In the genomic region with DNA sequence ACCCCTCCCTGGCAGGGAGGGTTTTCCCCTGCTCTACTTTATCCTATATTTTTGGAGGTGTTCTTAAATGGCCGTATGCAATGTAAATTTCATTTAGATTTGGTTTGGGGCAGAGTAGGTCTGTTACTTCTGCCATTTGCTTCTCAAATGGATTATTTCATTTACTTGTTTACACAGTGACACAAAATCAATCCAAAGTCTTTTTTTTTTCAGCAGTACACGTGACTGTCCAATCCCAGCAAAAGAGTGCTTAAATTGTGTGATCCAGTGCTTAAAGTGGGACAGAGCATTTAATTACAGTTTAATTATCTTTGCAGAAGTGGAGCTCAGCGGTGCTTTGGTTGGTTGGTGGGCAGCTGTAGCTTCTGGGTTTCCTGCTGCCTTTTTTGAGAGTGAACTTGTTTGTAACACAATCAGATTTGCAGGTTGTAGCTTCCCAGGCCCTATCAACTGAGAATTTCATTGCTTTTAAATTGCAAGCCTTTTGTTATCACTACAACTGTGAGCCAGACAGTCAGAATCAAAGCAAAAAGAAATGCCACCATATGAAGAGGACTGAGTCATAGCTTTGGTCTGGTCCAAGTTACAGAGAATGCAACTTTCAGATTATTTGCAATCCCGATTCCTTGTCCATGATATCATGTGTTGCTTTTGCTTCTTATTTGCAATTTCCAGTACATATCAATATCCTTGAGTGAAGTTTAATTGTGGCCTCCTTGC, we compare ENCODE assay signal across 24 cellular contexts.
DNase-seq lines count a peak whose midpoint lies in the region; ATAC-seq and TF ChIP-seq lines count a peak whose summit lies in the region.
"Had no signal": no experiment of that assay in that cellular context is flagged by ENCODE, and none has a peak within 500 bp of the region (broad histone marks: within the 10 kb centered on the region; RNA-seq: fewer than 3 reads in every experiment).

No MANE protein-coding gene starts in this region.

- H3K79me1 ChIP-seq in mesendoderm (ENCODE audit: low read length) = no peaks in the 10 kb centered on the region

- no peaks in the 10 kb centered on the region for H3K4me1 ChIP-seq in mesendoderm (ENCODE audit: control insufficient read depth, low read depth, low read length)
- H3K4me1 ChIP-seq in stomach = no peaks in the 10 kb centered on the region
- H3K4me1 ChIP-seq in GM23338 (ENCODE audit: insufficient read depth) = no peaks in the 10 kb centered on the region

- H2BK120ac ChIP-seq in mesendoderm (ENCODE audit: low read depth, low read length) = peak overlapping the region; percentile 45

- H3K4ac ChIP-seq in mesendoderm (ENCODE audit: low read depth, low read length) = no peak overlapping the region

- H3K4me3 Mint-ChIP-seq in GM23338 = no peak overlapping the region
- H3K4me3 Mint-ChIP-seq: H9 had no signal

- H3K9ac ChIP-seq in mesendoderm (ENCODE audit: low read length) = no peak overlapping the region

- H3K9me3 Mint-ChIP-seq in GM23338 = peaks cover 99% of the 10 kb centered on the region

- H3K9me2 ChIP-seq in GM23338 (ENCODE audit: insufficient read depth) = no peaks in the 10 kb centered on the region

- no peak overlapping the region for H2AK5ac ChIP-seq in mesendoderm (ENCODE audit: low read length)

- H4K5ac ChIP-seq in mesendoderm (ENCODE audit: low read length) = no peak overlapping the region

- H3F3A ChIP-seq in GM23338 (replicated peaks; ENCODE audit: low read depth) = no peaks in the 10 kb centered on the region

- H2AFZ ChIP-seq in GM23338 = no peak overlapping the region

- H3K56ac ChIP-seq in mesendoderm (ENCODE audit: low read length) = no peak overlapping the region

- H3K27me3 ChIP-seq in mesendoderm (ENCODE audit: insufficient read depth, low read length, poor library complexity) (no peaks in the 10 kb centered on the region), stomach (no peaks in the 10 kb centered on the region), GM23338 (ENCODE audit: insufficient read depth) (no peaks in the 10 kb centered on the region)
- H3K27me3 ChIP-seq: MG63 had no signal

- H3K27ac ChIP-seq in mesendoderm (ENCODE audit: low read depth, low read length) (no peak overlapping the region), stomach (no peak overlapping the region), GM23338 (ENCODE audit: low read depth) (no peak overlapping the region)
- H3K27ac ChIP-seq: RWPE1 had no signal

- intact Hi-C loops in stomach (cut with DNase I; ENCODE audit: low total_unique reads) = no loop called here

- H3K27ac Mint-ChIP-seq in GM23338 = no peak overlapping the region
- H3K27ac Mint-ChIP-seq: H9 had no signal

- no peak overlapping the region for H3K23ac ChIP-seq in mesendoderm (ENCODE audit: low read length)

- H3K4me3 ChIP-seq in mesendoderm (ENCODE audit: low read length) (no peak overlapping the region), stomach (no peak overlapping the region), GM23338 (no peak overlapping the region)
- H3K4me3 ChIP-seq: MG63 had no signal

- peaks cover 2% of the 10 kb centered on the region for H3K27me3 Mint-ChIP-seq in GM23338 (ENCODE audit: insufficient read depth, low read depth, poor library complexity)

- H3K79me2 ChIP-seq in mesendoderm (ENCODE audit: control insufficient read depth, insufficient read depth, low read length) (no peaks in the 10 kb centered on the region), GM23338 (replicated peaks; ENCODE audit: insufficient read depth) (no peaks in the 10 kb centered on the region)

- DNase-seq in NCI-H748 (lab: John Stamatoyannopoulos, UW; ENCODE audit: unreplicated experiment) (peak; percentile 23), NCI-H748 treated with DMSO at 0.1 percent for 48 hours (lab: John Stamatoyannopoulos, UW) (no peak), NCI-H82 treated with DMSO at 0.1 percent for 48 hours (lab: John Stamatoyannopoulos, UW; ENCODE audit: unreplicated experiment) (peak; percentile 32), mesendoderm (peak; percentile 2), stomach (no peak), GM23338 (ENCODE audit: low spot score) (no peak)
- DNase-seq: 8988T, ACHN, Calu3, DMS79 treated with DMSO at 0.1 percent for 48 hours, GF-D8, H9, IMR-90, KG1, MG63, NCI-H1105 treated with DMSO at 0.1 percent for 48 hours, NCI-H1694, NCI-H2029 treated with DMSO at 0.1 percent for 48 hours, NCI-H2227 treated with DMSO at 0.1 percent for 48 hours, SHP77, SW 1271 had no signal

- no peak overlapping the region for H2BK15ac ChIP-seq in mesendoderm (replicated peaks; ENCODE audit: low read depth)

- ATAC-seq in GM21390 (IDR thresholded peaks at IDR 0.05; ENCODE audit: unreplicated experiment) = no peak
- ATAC-seq in GM23338 = no peak
- ATAC-seq: Panc1 had no signal

- no CpG with 5 or more reads among the region's 4 CpGs for WGBS in mesendoderm (ENCODE audit: extremely low coverage, insufficient coverage, low lambda C conversion rate)
- WGBS in stomach, 5 donors = 50 to 63% (median 54%) methylated on average over 4 of the region's 4 CpGs

- no peak for TF ChIP-seq CTCF in stomach (IDR thresholded peaks at IDR 0.05)
- TF ChIP-seq CTCF in GM23338 (conservative IDR thresholded peaks at IDR 0.05; ENCODE audit: low read depth in 2 of 2) = no peak

- H3K18ac ChIP-seq in mesendoderm (ENCODE audit: low read length) = no peak overlapping the region

- H2BK5ac ChIP-seq in mesendoderm (ENCODE audit: low read length) = no peak overlapping the region

- no peaks in the 10 kb centered on the region for H3K9me3 ChIP-seq in stomach
- H3K9me3 ChIP-seq: MG63 had no signal

- H3K4me2 ChIP-seq in mesendoderm (ENCODE audit: low read length) = no peak overlapping the region
- no peak overlapping the region for H3K4me2 ChIP-seq in GM23338

- H3K4me1 Mint-ChIP-seq in GM23338 = no peaks in the 10 kb centered on the region

- H3K36me3 Mint-ChIP-seq in GM23338 (ENCODE audit: low read depth) = peaks cover 35% of the 10 kb centered on the region

- no peaks in the 10 kb centered on the region for H4K20me1 ChIP-seq in GM23338 (replicated peaks; ENCODE audit: insufficient read depth)

- no peaks in the 10 kb centered on the region for H3K36me3 ChIP-seq in mesendoderm (ENCODE audit: control insufficient read depth, insufficient read depth, low read length)
- no peaks in the 10 kb centered on the region for H3K36me3 ChIP-seq in stomach
- H3K36me3 ChIP-seq in GM23338 (ENCODE audit: insufficient read depth) = no peaks in the 10 kb centered on the region
- H3K36me3 ChIP-seq: MG63 had no signal

- TF ChIP-seq EP300 in stomach (IDR thresholded peaks at IDR 0.05) = no peak

- no peak overlapping the region for H4K8ac ChIP-seq in mesendoderm (ENCODE audit: low read depth, low read length)

- no peak for TF ChIP-seq POLR2A in stomach (IDR thresholded peaks at IDR 0.05)

TF ChIP-seq in GM23338, 12 proteins besides CTCF, POLR2A, EP300 and RAD21:
- TF ChIP-seq, protein P1, sequence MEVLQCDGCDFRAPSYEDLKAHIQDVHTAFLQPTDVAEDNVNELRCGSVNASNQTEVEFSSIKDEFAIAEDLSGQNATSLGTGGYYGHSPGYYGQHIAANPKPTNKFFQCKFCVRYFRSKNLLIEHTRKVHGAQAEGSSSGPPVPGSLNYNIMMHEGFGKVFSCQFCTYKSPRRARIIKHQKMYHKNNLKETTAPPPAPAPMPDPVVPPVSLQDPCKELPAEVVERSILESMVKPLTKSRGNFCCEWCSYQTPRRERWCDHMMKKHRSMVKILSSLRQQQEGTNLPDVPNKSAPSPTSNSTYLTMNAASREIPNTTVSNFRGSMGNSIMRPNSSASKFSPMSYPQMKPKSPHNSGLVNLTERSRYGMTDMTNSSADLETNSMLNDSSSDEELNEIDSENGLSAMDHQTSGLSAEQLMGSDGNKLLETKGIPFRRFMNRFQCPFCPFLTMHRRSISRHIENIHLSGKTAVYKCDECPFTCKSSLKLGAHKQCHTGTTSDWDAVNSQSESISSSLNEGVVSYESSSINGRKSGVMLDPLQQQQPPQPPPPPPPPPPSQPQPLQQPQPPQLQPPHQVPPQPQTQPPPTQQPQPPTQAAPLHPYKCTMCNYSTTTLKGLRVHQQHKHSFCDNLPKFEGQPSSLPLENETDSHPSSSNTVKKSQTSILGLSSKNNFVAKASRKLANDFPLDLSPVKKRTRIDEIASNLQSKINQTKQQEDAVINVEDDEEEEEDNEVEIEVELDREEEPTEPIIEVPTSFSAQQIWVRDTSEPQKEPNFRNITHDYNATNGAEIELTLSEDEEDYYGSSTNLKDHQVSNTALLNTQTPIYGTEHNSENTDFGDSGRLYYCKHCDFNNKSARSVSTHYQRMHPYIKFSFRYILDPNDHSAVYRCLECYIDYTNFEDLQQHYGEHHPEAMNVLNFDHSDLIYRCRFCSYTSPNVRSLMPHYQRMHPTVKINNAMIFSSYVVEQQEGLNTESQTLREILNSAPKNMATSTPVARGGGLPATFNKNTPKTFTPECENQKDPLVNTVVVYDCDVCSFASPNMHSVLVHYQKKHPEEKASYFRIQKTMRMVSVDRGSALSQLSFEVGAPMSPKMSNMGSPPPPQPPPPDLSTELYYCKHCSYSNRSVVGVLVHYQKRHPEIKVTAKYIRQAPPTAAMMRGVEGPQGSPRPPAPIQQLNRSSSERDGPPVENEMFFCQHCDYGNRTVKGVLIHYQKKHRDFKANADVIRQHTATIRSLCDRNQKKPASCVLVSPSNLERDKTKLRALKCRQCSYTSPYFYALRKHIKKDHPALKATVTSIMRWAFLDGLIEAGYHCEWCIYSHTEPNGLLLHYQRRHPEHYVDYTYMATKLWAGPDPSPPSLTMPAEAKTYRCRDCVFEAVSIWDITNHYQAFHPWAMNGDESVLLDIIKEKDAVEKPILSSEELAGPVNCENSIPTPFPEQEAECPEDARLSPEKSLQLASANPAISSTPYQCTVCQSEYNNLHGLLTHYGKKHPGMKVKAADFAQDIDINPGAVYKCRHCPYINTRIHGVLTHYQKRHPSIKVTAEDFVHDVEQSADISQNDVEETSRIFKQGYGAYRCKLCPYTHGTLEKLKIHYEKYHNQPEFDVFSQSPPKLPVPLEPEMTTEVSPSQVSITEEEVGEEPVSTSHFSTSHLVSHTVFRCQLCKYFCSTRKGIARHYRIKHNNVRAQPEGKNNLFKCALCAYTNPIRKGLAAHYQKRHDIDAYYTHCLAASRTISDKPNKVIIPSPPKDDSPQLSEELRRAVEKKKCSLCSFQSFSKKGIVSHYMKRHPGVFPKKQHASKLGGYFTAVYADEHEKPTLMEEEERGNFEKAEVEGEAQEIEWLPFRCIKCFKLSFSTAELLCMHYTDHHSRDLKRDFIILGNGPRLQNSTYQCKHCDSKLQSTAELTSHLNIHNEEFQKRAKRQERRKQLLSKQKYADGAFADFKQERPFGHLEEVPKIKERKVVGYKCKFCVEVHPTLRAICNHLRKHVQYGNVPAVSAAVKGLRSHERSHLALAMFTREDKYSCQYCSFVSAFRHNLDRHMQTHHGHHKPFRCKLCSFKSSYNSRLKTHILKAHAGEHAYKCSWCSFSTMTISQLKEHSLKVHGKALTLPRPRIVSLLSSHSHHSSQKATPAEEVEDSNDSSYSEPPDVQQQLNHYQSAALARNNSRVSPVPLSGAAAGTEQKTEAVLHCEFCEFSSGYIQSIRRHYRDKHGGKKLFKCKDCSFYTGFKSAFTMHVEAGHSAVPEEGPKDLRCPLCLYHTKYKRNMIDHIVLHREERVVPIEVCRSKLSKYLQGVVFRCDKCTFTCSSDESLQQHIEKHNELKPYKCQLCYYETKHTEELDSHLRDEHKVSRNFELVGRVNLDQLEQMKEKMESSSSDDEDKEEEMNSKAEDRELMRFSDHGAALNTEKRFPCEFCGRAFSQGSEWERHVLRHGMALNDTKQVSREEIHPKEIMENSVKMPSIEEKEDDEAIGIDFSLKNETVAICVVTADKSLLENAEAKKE (CRISPR knock-in tag; IDR thresholded peaks at IDR 0.05) = no peak

Comparison
In these comparisons a context has a peak if more than half of its experiments do, and no peak if none do; other contexts are left out.
1. DNase-seq: peak in NCI-H748 (single experiment), NCI-H82 treated with DMSO at 0.1 percent for 48 hours (single experiment) and mesendoderm (single experiment); none in NCI-H748 treated with DMSO at 0.1 percent for 48 hours (single experiment), stomach (single experiment) and GM23338 (single experiment).